ENCODE assay signal across 8 cellular contexts in the genomic region with DNA sequence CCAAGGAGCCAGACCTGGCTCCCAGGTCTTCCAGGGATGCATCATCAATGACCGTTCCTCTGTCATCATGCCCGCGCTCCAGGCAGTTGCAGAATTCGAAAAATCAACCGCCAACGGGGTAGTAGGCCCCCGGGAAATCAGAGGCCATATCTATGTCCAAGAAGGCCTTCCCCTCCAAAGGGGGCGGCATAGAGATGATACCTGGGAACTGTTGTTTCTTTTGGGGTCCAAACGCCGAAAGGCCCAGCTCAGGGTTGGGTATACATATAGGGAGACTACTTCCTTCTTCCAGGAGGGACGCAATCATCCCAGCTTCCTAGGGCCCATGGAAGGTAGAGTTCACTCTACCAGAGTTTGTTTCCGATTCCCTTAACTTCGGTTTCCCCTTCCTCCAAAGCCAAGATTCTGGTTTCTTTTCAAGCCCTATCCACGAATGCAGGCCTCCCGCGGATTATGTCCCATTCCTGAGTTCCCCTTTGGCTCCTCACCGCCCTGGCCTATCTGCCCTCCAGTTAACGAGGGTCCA. TPM values are rescaled to one million over a fixed set of nuclear protein-coding genes. Genes with fewer than 3 reads are reported as not detected.
DNase-seq lines count a peak whose midpoint lies in the region; ATAC-seq lines count a peak whose summit lies in the region.

No MANE protein-coding gene starts in this region.

- peaks cover 9% of the 10 kb centered on the region for H3K9me3 Mint-ChIP-seq in stimulated activated memory B cell treated with anti-CD40 and anti-IgM and Interleukin-4, amounts not matched to agents 10 μg/mL and 1 μg/mL and 100 μg/mL, for 72 hours

- peaks cover 47% of the 10 kb centered on the region for H3K4me1 Mint-ChIP-seq in stimulated activated memory B cell treated with anti-CD40 and anti-IgM and Interleukin-4, amounts not matched to agents 10 μg/mL and 1 μg/mL and 100 μg/mL, for 72 hours

- H3K27me3 Mint-ChIP-seq in stimulated activated memory B cell treated with anti-CD40 and anti-IgM and Interleukin-4, amounts not matched to agents 10 μg/mL and 1 μg/mL and 100 μg/mL, for 72 hours = peaks cover 75% of the 10 kb centered on the region

- H3K4me3 ChIP-seq in Jurkat, Clone E6-1 (ENCODE audit: low read length) = peak overlapping the region; percentile 99

- intact Hi-C loops in posterior vena cava (cut with DNase I) = loop anchor here in 1 of 2 donors (10.0 kb wide), 1 partner anchor 129 kb away; no protein-coding TSS in a partner anchor

- H3K4me3 Mint-ChIP-seq in stimulated activated memory B cell treated with anti-CD40 and anti-IgM and Interleukin-4, amounts not matched to agents 10 μg/mL and 1 μg/mL and 100 μg/mL, for 72 hours = peak overlapping the region; percentile 92

- DNase-seq in ELR (ENCODE audit: low read depth) = peak; percentile 83
- DNase-seq in Jurkat, Clone E6-1 (ENCODE audit: low read depth, low spot score) = no peak
- peak; percentile 45 for DNase-seq in iPS-NIHi7 (ENCODE audit: extremely low spot score)
- no peak for DNase-seq in posterior vena cava (ENCODE audit: low spot score)
- DNase-seq in midbrain (lab: John Stamatoyannopoulos, UW) = no peak

- no peak for ATAC-seq in stimulated activated memory B cell treated with anti-CD40 and anti-IgM and Interleukin-4, amounts not matched to agents 10 μg/mL and 1 μg/mL and 100 μg/mL, for 72 hours
- no peak for ATAC-seq in HG02852 (IDR thresholded peaks at IDR 0.05; ENCODE audit: unreplicated experiment)

- peaks cover 10% of the 10 kb centered on the region for H3K36me3 Mint-ChIP-seq in stimulated activated memory B cell treated with anti-CD40 and anti-IgM and Interleukin-4, amounts not matched to agents 10 μg/mL and 1 μg/mL and 100 μg/mL, for 72 hours

- H3K27ac Mint-ChIP-seq in stimulated activated memory B cell treated with anti-CD40 and anti-IgM and Interleukin-4, amounts not matched to agents 10 μg/mL and 1 μg/mL and 100 μg/mL, for 72 hours = peak overlapping the region; percentile 75

- H3K27ac ChIP-seq in angular gyrus (ENCODE audit: low read depth, low read length) = peak overlapping the region; percentile 84

RNA-seq across cellular contexts. Expression of a gene that starts 0.8 kb away (rescaled TPM):
- 49.4 TPM for polyA plus RNA-seq in Jurkat, Clone E6-1 (2012; ENCODE audit: insufficient read depth, insufficient read length)
- total RNA-seq in posterior vena cava = 10 to 100 TPM; 20.5 to 32.9 TPM

RNA-seq across cellular contexts. Expression of a gene that starts 53.1 kb away (rescaled TPM):
- polyA plus RNA-seq in Jurkat, Clone E6-1 (2012; ENCODE audit: insufficient read depth, insufficient read length) = 29.2 TPM
- total RNA-seq in posterior vena cava = 10 to 100 TPM; 42.8 to 44.9 TPM

Comparison
In these comparisons a context has a peak if more than half of its experiments do, and no peak if none do; other contexts are left out.
1. DNase-seq: peak in ELR (single experiment) and iPS-NIHi7 (single experiment); none in Jurkat, Clone E6-1 (single experiment), posterior vena cava (single experiment) and midbrain (single experiment).